8 cellular contexts compared by ENCODE assay signal in the genomic region with DNA sequence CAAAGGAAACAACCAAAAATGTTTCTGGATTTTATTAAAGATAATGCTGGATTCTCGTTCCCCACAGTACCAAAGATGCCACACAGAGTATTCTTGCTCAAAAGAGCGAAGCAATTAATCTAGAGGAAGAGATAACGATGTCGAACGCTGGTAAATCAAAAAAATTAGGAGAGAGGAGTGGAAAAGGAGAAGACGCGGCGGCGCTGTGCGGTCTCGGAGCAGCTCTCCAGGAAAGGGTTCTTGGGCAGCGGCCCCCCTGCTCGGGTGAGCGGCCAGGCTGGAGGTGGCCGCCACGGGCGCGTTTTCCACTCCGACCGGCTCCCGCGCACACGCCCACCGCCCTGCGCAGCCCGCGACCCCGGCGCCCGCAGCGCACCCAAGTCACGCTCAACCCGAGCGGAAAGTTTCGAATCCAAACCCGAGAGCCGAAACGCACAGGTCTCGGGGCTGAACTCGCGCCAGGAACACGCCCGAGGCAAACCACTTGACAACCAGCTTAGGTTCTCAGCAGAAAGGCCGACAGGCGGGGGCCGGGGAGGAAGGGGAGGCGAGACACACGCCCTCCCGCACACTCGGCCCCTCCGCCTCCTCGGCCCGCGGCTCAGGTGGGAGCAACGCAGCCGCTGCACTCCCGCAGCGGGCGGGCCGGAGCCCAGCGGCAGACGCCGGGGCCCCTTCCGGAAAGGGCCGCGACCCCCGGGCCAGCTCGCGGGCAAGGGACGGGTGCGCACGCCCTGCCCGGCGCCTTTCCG. TPM values are rescaled to one million over a fixed set of nuclear protein-coding genes. Genes with fewer than 3 reads are reported as not detected.
A peak's percentile ranks its signal among the peaks of the same experiment; 100 is the strongest.
DNase-seq lines count a peak whose midpoint lies in the region; ATAC-seq, FAIRE-seq and TF ChIP-seq lines count a peak whose summit lies in the region.

No MANE protein-coding gene starts in this region.

- no peak for FAIRE-seq in HepG2 (lab: Jason Lieb, UNC)

- H3K27me3 ChIP-seq in HepG2 (ENCODE audit: control insufficient read depth in 1 of 2, insufficient read depth in 2 of 2, low read length in 2 of 2), result peaks cover 0 to 5% of the 10 kb centered on the region in 2 experiments; a peak in 1 of 5 replicates

- H4K20me1 ChIP-seq in HepG2 (ENCODE audit: insufficient read depth, low read length), result 0 out of 2 replicates have a peak, but pooled peaks cover 5% of the 10 kb centered on the region

- peak overlapping the region; percentile 72 to 97 (median 86) for H3K4me3 ChIP-seq in HepG2 (replicated peaks in 1 of 3; ENCODE audit: insufficient read depth in 1 of 3, low read depth in 2 of 3, low read length in 3 of 3)

- H2AFZ ChIP-seq in HepG2 (ENCODE audit: low read length), result no peak overlapping the region

- H3K79me2 ChIP-seq in HepG2 (ENCODE audit: insufficient read depth, low read length), result peaks cover 34% of the 10 kb centered on the region

- 5% methylated on average over 17 of the region's 75 CpGs for WGBS in HepG2 (ENCODE audit: low lambda C conversion rate)

- TF ChIP-seq POLR2A in HepG2 (IDR thresholded peaks at IDR 0.05; ENCODE audit: insufficient read depth in 1 of 2, low read depth in 2 of 2, low read length in 2 of 2), result no peak

- BruUV-seq in HepG2 (replicated peaks; lab: Mats Ljungman, UMichigan), result no TSS peak

- H3K4me2 ChIP-seq in HepG2 (ENCODE audit: low read depth, low read length), result peak overlapping the region; percentile 80

- TF ChIP-seq EP300 in HepG2 (IDR thresholded peaks at IDR 0.05; ENCODE audit: low read depth in 2 of 2, low read length in 2 of 2) (no peak), HepG2 (CRISPR knock-in tag; IDR thresholded peaks at IDR 0.05; ENCODE audit: borderline replicate concordance) (no peak)

- H3K36me3 ChIP-seq in HepG2 (replicated peaks in 1 of 2; ENCODE audit: control insufficient read depth in 1 of 2, insufficient read depth in 2 of 2, low read length in 2 of 2), result no peaks in the 10 kb centered on the region

- TF ChIP-seq CTCF in HepG2 (CRISPR knock-in tag; IDR thresholded peaks at IDR 0.05), result peak; percentile 22

- ATAC-seq in HG02798 (IDR thresholded peaks at IDR 0.05; ENCODE audit: poor library complexity, unreplicated experiment), result peak; percentile 45
- ATAC-seq in HepG2, result peak; percentile 73

- POLR2A ChIA-PET in HepG2 (lab: Yijun Ruan, JAX), result interaction anchor here (0.7 to 1.0 kb wide), 2 partner anchors 13 to 84 kb away, joined by 3 to 5 read pairs; no protein-coding TSS in a partner anchor

- peak; percentile 17 for DNase-seq in NCI-H1694 treated with DMSO at 0.1 percent for 48 hours (lab: John Stamatoyannopoulos, UW)
- DNase-seq in NCI-H1694 (lab: John Stamatoyannopoulos, UW), result no peak
- peak; percentile 31 for DNase-seq in NCI-H2107 treated with DMSO at 0.1 percent for 48 hours (lab: John Stamatoyannopoulos, UW; ENCODE audit: unreplicated experiment)
- peak; percentile 38 to 49 for DNase-seq in activated CD4-positive, alpha-beta T cell treated with anti-CD3 and anti-CD28 coated beads for 4 hours
- peak; percentile 65 for DNase-seq in dermis blood vessel endothelial cell
- DNase-seq in HepG2 (ENCODE audit: low spot score), result peak; percentile 28
- DNase-seq in stimulated activated CD4-positive, alpha-beta T cell treated with anti-CD3 and anti-CD28 coated beads, Interleukin-2, amount 100 ng/mL, for 48 hours, result peak; percentile 21 to 27

- H3K4me1 ChIP-seq in HepG2 (ENCODE audit: insufficient read depth, low read length), result peaks cover 23% of the 10 kb centered on the region

- CTCF ChIA-PET in HepG2 (lab: Yijun Ruan, JAX; ENCODE audit: low intra/inter-chr PET ratio, low total read pairs), result no interaction called here

- H3K9ac ChIP-seq in HepG2 (ENCODE audit: insufficient read depth, low read depth, low read length), result peak overlapping the region; percentile 82

- no peak for TF ChIP-seq RAD21 in HepG2 (CRISPR knock-in tag; IDR thresholded peaks at IDR 0.05)

- in situ Hi-C loops in HepG2 (cut with HindIII; ENCODE audit: extremely low pct_ligation_motif_present, low pct_unique_long_range_greater_than_20kb), result no loop called here

- intact Hi-C loops in HepG2 (cut with micrococcal nuclease; ENCODE audit: unreplicated experiment), result no loop called here

- no peaks in the 10 kb centered on the region for H3K9me3 ChIP-seq in HepG2 (ENCODE audit: low read length)

- peak overlapping the region; percentile 63 for H3K27ac ChIP-seq in HepG2 (ENCODE audit: extremely low read length, insufficient read depth, low read length)

TF ChIP-seq in HepG2, 621 proteins besides CTCF, POLR2A, EP300 and RAD21 (continues in another document):
- TF ChIP-seq SRSF1 (optimal IDR thresholded peaks at IDR 0.05; ENCODE audit: low read depth, low read length), result peak; percentile 15
- TF ChIP-seq NFATC3 (CRISPR knock-in tag; IDR thresholded peaks at IDR 0.05), result no peak
- TF ChIP-seq NFKB2 (CRISPR knock-in tag; IDR thresholded peaks at IDR 0.05; ENCODE audit: borderline replicate concordance), result peak; percentile 34; the same call in 1 of the 2 replicates
- TF ChIP-seq, protein P1, sequence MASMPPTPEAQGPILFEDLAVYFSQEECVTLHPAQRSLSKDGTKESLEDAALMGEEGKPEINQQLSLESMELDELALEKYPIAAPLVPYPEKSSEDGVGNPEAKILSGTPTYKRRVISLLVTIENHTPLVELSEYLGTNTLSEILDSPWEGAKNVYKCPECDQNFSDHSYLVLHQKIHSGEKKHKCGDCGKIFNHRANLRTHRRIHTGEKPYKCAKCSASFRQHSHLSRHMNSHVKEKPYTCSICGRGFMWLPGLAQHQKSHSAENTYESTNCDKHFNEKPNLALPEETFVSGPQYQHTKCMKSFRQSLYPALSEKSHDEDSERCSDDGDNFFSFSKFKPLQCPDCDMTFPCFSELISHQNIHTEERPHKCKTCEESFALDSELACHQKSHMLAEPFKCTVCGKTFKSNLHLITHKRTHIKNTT (CRISPR knock-in tag; IDR thresholded peaks at IDR 0.05), result no peak
- TF ChIP-seq HMGXB4 (CRISPR knock-in tag; IDR thresholded peaks at IDR 0.05; ENCODE audit: borderline replicate concordance in 1 of 2, low read depth in 1 of 2), result peak in 1 of 2 experiments; percentile 27; a peak in 1 of 4 replicates
- TF ChIP-seq, protein P2, sequence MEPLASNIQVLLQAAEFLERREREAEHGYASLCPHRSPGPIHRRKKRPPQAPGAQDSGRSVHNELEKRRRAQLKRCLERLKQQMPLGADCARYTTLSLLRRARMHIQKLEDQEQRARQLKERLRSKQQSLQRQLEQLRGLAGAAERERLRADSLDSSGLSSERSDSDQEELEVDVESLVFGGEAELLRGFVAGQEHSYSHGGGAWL (CRISPR knock-in tag; IDR thresholded peaks at IDR 0.05), result peak; percentile 31; the same call in 1 of the 2 replicates
- TF ChIP-seq FLYWCH1 (CRISPR knock-in tag; IDR thresholded peaks at IDR 0.05), result 0 out of 2 replicates have a peak, but pooled peaks have one; percentile 19
- TF ChIP-seq ZNF235 (CRISPR knock-in tag; IDR thresholded peaks at IDR 0.05; ENCODE audit: borderline replicate concordance), result 0 out of 2 replicates have a peak, but pooled peaks have one; percentile 7
- TF ChIP-seq SP5 (CRISPR knock-in tag; IDR thresholded peaks at IDR 0.05; ENCODE audit: borderline replicate concordance, low read depth), result no peak
- peak; percentile 30; the same call in 1 of the 2 replicates for TF ChIP-seq ZNF263 (CRISPR knock-in tag; IDR thresholded peaks at IDR 0.05)
- TF ChIP-seq MAZ (IDR thresholded peaks at IDR 0.05; ENCODE audit: borderline replicate concordance, low read depth, low read length), result no peak
- TF ChIP-seq MAZ (CRISPR knock-in tag; IDR thresholded peaks at IDR 0.05; ENCODE audit: low read depth), result peak; percentile 43; the same call in 1 of the 2 replicates

RNA-seq across cellular contexts. Expression of gene SRPK2, which starts 0.9 kb away (rescaled TPM):
- total RNA-seq in dermis blood vessel endothelial cell (59.2 and 97.9 TPM in 2 replicates), HepG2 (2016; rRNA removed; fragmentation: Illumina TruSeq; extraction: Trizol) (22.3 and 31.5 TPM in 2 replicates)
- 9.1 and 9.5 TPM in 2 replicates for total RNA-seq in HepG2 (2016; cell fraction: cytosol; rRNA removed; fragmentation: Illumina TruSeq; extraction: Trizol; ENCODE audit: low read depth)
- total RNA-seq in HepG2 (2016; cell fraction: insoluble cytoplasmic fraction; rRNA removed; fragmentation: Illumina TruSeq; extraction: Trizol), result 21.0 and 28.4 TPM in 2 replicates
- 12.6 and 15.9 TPM in 2 replicates for total RNA-seq in HepG2 (2016; cell fraction: membrane; rRNA removed; fragmentation: Illumina TruSeq; extraction: Trizol)
- 26.1 and 28.5 TPM in 2 replicates for total RNA-seq in HepG2 (2016; cell fraction: nucleus; rRNA removed; fragmentation: Illumina TruSeq; extraction: Trizol)
- polyA plus RNA-seq in HepG2 (2011; rRNA removed), result 9.5 and 10.1 TPM in 2 replicates
- polyA plus RNA-seq in HepG2 (2011; cell fraction: cytosol; rRNA removed), result 4.8 and 6.4 TPM in 2 replicates
- polyA plus RNA-seq in HepG2 (2011; cell fraction: nucleus; rRNA removed), result 7.4 and 10.5 TPM in 2 replicates
- polyA plus RNA-seq in HepG2 (2012), result 18.8 and 19.8 TPM in 2 replicates
- 2.7 and 3.3 TPM in 2 replicates for polyA plus RNA-seq in HepG2 (2016; cell fraction: cytosol; fragmentation: Illumina TruSeq; extraction: Trizol; ENCODE audit: low read depth)
- polyA plus RNA-seq in HepG2 (2016; cell fraction: insoluble cytoplasmic fraction; fragmentation: Illumina TruSeq; extraction: Trizol; ENCODE audit: low read depth), result 29.0 and 30.2 TPM in 2 replicates
- 7.4 and 8.2 TPM in 2 replicates for polyA plus RNA-seq in HepG2 (2016; cell fraction: membrane; fragmentation: Illumina TruSeq; extraction: Trizol; ENCODE audit: low read depth)
- 24.8 and 26.1 TPM in 2 replicates for polyA plus RNA-seq in HepG2 (2016; cell fraction: nucleus; fragmentation: Illumina TruSeq; extraction: Trizol; ENCODE audit: insufficient read depth, low read depth)
- polyA minus RNA-seq in HepG2 (2011; rRNA and poly(A)+ RNA removed; ENCODE audit: low replicate concordance), result 6.8 and 12.0 TPM in 2 replicates
- polyA minus RNA-seq in HepG2 (2011; cell fraction: cytosol; rRNA and poly(A)+ RNA removed), result 10.2 and 13.7 TPM in 2 replicates
- polyA minus RNA-seq in HepG2 (2011; cell fraction: nucleus; rRNA and poly(A)+ RNA removed), result 32.6 and 37.0 TPM in 2 replicates
